ENCODE assay signal across 1 cellular context in the genomic region with DNA sequence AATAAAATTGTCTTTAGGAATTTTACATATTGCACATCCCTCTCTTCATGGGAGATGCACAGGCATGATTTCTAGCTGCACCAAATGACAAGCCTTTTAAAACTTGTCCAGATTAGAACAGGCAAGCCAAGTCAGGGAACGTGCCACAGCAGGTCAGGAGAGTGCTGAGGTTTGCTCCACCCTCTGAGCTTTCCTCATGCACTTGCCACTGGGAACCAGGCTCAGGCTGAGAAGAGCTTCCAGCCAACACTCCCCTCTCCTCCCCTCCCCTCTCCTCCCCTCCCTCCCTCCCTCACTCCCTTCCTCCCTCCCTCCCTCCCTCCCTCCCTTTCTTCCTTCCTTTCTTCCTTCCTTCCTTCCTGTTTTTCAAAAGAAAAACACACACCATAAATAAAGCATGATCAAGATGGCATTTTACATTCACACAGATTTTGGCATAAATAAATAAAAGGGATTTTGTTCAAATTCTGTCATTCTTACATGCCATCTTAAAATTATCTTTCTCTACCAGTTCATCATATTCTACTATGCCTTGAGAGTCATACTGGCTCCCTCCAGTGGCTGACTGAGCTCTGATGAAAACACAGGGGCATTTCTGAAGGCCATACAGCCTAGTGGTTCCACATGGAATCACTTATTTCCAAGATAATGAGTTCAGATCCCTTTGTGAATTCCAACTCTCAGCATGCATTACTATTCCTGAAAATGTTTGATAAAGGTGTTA.
TF ChIP-seq lines count a peak whose summit lies in the region.

No MANE protein-coding gene starts in this region.

TF ChIP-seq in K562, 482 proteins besides CTCF, POLR2A, EP300 and RAD21 (continued from another document):
- TF ChIP-seq, protein P1, sequence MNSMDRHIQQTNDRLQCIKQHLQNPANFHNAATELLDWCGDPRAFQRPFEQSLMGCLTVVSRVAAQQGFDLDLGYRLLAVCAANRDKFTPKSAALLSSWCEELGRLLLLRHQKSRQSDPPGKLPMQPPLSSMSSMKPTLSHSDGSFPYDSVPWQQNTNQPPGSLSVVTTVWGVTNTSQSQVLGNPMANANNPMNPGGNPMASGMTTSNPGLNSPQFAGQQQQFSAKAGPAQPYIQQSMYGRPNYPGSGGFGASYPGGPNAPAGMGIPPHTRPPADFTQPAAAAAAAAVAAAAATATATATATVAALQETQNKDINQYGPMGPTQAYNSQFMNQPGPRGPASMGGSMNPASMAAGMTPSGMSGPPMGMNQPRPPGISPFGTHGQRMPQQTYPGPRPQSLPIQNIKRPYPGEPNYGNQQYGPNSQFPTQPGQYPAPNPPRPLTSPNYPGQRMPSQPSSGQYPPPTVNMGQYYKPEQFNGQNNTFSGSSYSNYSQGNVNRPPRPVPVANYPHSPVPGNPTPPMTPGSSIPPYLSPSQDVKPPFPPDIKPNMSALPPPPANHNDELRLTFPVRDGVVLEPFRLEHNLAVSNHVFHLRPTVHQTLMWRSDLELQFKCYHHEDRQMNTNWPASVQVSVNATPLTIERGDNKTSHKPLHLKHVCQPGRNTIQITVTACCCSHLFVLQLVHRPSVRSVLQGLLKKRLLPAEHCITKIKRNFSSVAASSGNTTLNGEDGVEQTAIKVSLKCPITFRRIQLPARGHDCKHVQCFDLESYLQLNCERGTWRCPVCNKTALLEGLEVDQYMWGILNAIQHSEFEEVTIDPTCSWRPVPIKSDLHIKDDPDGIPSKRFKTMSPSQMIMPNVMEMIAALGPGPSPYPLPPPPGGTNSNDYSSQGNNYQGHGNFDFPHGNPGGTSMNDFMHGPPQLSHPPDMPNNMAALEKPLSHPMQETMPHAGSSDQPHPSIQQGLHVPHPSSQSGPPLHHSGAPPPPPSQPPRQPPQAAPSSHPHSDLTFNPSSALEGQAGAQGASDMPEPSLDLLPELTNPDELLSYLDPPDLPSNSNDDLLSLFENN (IDR thresholded peaks at IDR 0.05; ENCODE audit: low read depth in 2 of 2, low read length in 2 of 2), result no peak
- TF ChIP-seq NFRKB (IDR thresholded peaks at IDR 0.05; ENCODE audit: low read depth) (no peak), PHF21A (IDR thresholded peaks at IDR 0.05; ENCODE audit: borderline replicate concordance, low read depth) (no peak), U2AF2 (optimal IDR thresholded peaks at IDR 0.05; ENCODE audit: low read depth, low read length) (no peak)
- TF ChIP-seq, protein P2, sequence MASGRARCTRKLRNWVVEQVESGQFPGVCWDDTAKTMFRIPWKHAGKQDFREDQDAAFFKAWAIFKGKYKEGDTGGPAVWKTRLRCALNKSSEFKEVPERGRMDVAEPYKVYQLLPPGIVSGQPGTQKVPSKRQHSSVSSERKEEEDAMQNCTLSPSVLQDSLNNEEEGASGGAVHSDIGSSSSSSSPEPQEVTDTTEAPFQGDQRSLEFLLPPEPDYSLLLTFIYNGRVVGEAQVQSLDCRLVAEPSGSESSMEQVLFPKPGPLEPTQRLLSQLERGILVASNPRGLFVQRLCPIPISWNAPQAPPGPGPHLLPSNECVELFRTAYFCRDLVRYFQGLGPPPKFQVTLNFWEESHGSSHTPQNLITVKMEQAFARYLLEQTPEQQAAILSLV (tag; IDR thresholded peaks at IDR 0.05), result no peak
